ENCODE assay signal across 25 cellular contexts in the genomic region with DNA sequence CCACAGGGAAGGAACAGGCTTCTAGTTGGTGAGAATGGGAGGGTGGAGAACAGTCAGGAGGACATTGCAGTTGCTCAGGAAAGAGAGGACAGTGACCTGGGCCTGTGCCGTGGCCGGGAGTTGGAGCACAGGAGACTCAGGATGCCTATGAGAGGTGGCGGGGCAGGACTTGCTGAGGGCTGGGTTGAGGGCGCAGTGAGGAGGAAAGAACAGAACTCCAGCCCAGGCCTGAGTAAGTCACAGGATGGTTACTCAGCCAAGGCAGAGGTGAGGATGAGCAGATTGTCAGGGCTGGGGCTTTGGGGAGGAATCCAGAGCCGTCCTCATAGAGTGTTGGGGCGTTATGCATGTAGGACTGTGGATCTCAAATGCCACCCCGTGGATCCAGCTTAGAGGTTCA. TPM values are rescaled to one million over a fixed set of nuclear protein-coding genes. Genes with fewer than 3 reads are reported as not detected.
"Had no signal": no experiment of that assay in that cellular context is flagged by ENCODE, and none has a peak within 500 bp of the region (broad histone marks: within the 10 kb centered on the region; RNA-seq: fewer than 3 reads in every experiment).

No MANE protein-coding gene starts in this region.

- H3K4me1 ChIP-seq: foreskin keratinocyte, gastroesophageal sphincter, left lung, lower lobe of right lung, prostate gland, spleen, tibial artery had no signal

- H3K4me3 ChIP-seq: dorsolateral prefrontal cortex, gastroesophageal sphincter, heart left ventricle, left lung, lower lobe of right lung, prostate gland, skin epidermis, spleen, testis, tibial artery, upper lobe of left lung had no signal

- H3K36me3 ChIP-seq: gastroesophageal sphincter, heart left ventricle, left lung, lower lobe of right lung, prostate gland, spleen, tibial artery, upper lobe of left lung had no signal

- ATAC-seq: naive thymus-derived CD8-positive, alpha-beta T cell; stimulated activated naive CD8-positive, alpha-beta T cell treated with anti-CD3 and anti-CD28 coated beads, Interleukin-15, Interleukin-2, amounts not matched to agents 100 U/mL and 50 U/mL, for 24 hours had no signal

- H3K27ac ChIP-seq: dorsolateral prefrontal cortex, epithelial cell of prostate, foreskin keratinocyte, gastroesophageal sphincter, left lung, lower lobe of right lung, prostate gland, skin epidermis, spleen, testis, tibial artery, upper lobe of left lung had no signal

- DNase-seq: effector CD4-positive, alpha-beta T cell; left cardiac atrium; lower lobe of right lung; spleen had no signal

- FAIRE-seq: colon, islet of Langerhans had no signal

- H3K27me3 ChIP-seq: foreskin keratinocyte, gastroesophageal sphincter, heart left ventricle, spleen, testis, upper lobe of left lung had no signal

- H3K9me3 ChIP-seq: gastroesophageal sphincter, heart left ventricle, left lung, lower lobe of right lung, prostate gland, spleen, testis, tibial artery, upper lobe of left lung had no signal

RNA-seq across cellular contexts. Expression of a gene that starts 21.2 kb away (rescaled TPM):
- total RNA-seq: cerebellum; dorsolateral prefrontal cortex; esophagus mucosa; foreskin keratinocyte; gastroesophageal sphincter; heart left ventricle; kidney epithelial cell; left cardiac atrium; left lung; lower lobe of right lung; mesenteric fat pad; myocyte; naive thymus-derived CD8-positive, alpha-beta T cell; osteocyte; spleen; testis; upper lobe of left lung had no signal
- polyA plus RNA-seq: foreskin keratinocyte; heart left ventricle; naive thymus-derived CD8-positive, alpha-beta T cell; spleen had no signal
